12 cellular contexts compared by ENCODE assay signal in the genomic region with DNA sequence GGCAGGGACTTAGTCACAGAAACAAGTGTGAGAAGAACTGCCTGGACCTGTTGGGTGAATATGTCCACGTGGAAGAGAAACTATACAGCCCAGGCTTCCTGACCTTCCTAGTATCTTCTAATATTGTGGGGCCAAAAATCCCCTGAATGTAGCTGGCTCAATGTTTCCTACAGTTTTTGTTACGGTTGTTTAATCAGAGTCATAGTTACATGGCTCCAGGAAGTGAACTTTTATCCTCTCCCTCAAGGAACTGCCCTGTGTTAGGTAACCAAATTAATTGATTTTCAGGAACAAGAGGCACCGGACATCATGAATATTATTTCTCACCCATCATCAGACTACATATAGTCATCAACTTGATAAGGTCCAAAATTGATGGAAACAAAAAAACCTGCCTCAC. TPM values are rescaled to one million over a fixed set of nuclear protein-coding genes. Genes with fewer than 3 reads are reported as not detected.
DNase-seq lines count a peak whose midpoint lies in the region; ATAC-seq, FAIRE-seq and TF ChIP-seq lines count a peak whose summit lies in the region.
"Had no signal": no experiment of that assay in that cellular context is flagged by ENCODE, and none has a peak within 500 bp of the region (broad histone marks: within the 10 kb centered on the region; RNA-seq: fewer than 3 reads in every experiment).

No MANE protein-coding gene starts in this region.

- H3K9me3 Mint-ChIP-seq in nephron progenitor cell, result peaks cover 7% of the 10 kb centered on the region
- H3K9me3 Mint-ChIP-seq: CD14-positive monocyte; CD8-positive, alpha-beta T cell; HFFc6 had no signal

- peaks cover 28% of the 10 kb centered on the region for H3K4me1 Mint-ChIP-seq in nephron progenitor cell
- H3K4me1 Mint-ChIP-seq: CD14-positive monocyte had no signal

- no peak for TF ChIP-seq CTCF in bronchial epithelial cell (IDR thresholded peaks at IDR 0.05; ENCODE audit: insufficient read depth, low read length, severe bottlenecking)
- TF ChIP-seq CTCF in nephron progenitor cell (IDR thresholded peaks at IDR 0.05), result no peak

- H3K36me3 ChIP-seq in bronchial epithelial cell (ENCODE audit: control insufficient read depth, insufficient read depth, low read length) (no peaks in the 10 kb centered on the region), MG63 (peaks cover 5% of the 10 kb centered on the region; the same call in 1 of the 2 replicates)

- no peaks in the 10 kb centered on the region for H3K9me3 ChIP-seq in MG63

- no peak for DNase-seq in bronchial epithelial cell (ENCODE audit: low read depth)
- DNase-seq in left colon, result no peak
- DNase-seq in nephron progenitor cell, result no peak
- DNase-seq in activated CD8-positive, alpha-beta memory T cell treated with anti-CD3 and anti-CD28 coated beads for 24 hours, result no peak
- no peak for DNase-seq in MG63
- DNase-seq: CD8-positive, alpha-beta T cell; COR-L47; GF-D8; HCEC 1CT; HFFc6 had no signal

- ATAC-seq in left colon (peak; percentile 57), HG03457 (IDR thresholded peaks at IDR 0.05; ENCODE audit: unreplicated experiment) (no peak)
- ATAC-seq: CD8-positive, alpha-beta T cell had no signal

- H3K4me3 Mint-ChIP-seq in nephron progenitor cell, result no peak overlapping the region
- H3K4me3 Mint-ChIP-seq: CD14-positive monocyte; CD8-positive, alpha-beta T cell; HFFc6 had no signal

- peak; percentile 23 for FAIRE-seq in bronchial epithelial cell (lab: Jason Lieb, UNC)

- H3K4me3 ChIP-seq in bronchial epithelial cell (ENCODE audit: low read depth, low read length), result no peak overlapping the region
- no peak overlapping the region for H3K4me3 ChIP-seq in MG63

- peak overlapping the region; percentile 52 for H3K27ac Mint-ChIP-seq in nephron progenitor cell
- H3K27ac Mint-ChIP-seq: CD14-positive monocyte; CD8-positive, alpha-beta T cell; HFFc6 had no signal

- no peaks in the 10 kb centered on the region for H3K36me3 Mint-ChIP-seq in nephron progenitor cell (ENCODE audit: low read depth)
- H3K36me3 Mint-ChIP-seq: CD8-positive, alpha-beta T cell had no signal

- intact Hi-C loops in left colon (cut with DNase I, micrococcal nuclease), result no loop called here

- H3K27me3 ChIP-seq in bronchial epithelial cell (ENCODE audit: control insufficient read depth, insufficient read depth, low read length) (no peaks in the 10 kb centered on the region), MG63 (no peaks in the 10 kb centered on the region)

- H3K27me3 Mint-ChIP-seq in nephron progenitor cell (ENCODE audit: low read depth, poor library complexity), result peaks cover 8% of the 10 kb centered on the region

RNA-seq across cellular contexts. Expression of a gene that starts 59.0 kb away (rescaled TPM):
- total RNA-seq in bronchial epithelial cell (4,627 and 5,325 TPM in 2 replicates), left colon (100 to 1,000 TPM; 815 to 870 TPM)
- total RNA-seq in MG63 (2014; rRNA removed; shearing (Covaris generic); ENCODE audit: low replicate concordance), result 5,310 and 5,617 TPM in 2 replicates
